ENCODE assay signal across 12 cellular contexts in the genomic region with DNA sequence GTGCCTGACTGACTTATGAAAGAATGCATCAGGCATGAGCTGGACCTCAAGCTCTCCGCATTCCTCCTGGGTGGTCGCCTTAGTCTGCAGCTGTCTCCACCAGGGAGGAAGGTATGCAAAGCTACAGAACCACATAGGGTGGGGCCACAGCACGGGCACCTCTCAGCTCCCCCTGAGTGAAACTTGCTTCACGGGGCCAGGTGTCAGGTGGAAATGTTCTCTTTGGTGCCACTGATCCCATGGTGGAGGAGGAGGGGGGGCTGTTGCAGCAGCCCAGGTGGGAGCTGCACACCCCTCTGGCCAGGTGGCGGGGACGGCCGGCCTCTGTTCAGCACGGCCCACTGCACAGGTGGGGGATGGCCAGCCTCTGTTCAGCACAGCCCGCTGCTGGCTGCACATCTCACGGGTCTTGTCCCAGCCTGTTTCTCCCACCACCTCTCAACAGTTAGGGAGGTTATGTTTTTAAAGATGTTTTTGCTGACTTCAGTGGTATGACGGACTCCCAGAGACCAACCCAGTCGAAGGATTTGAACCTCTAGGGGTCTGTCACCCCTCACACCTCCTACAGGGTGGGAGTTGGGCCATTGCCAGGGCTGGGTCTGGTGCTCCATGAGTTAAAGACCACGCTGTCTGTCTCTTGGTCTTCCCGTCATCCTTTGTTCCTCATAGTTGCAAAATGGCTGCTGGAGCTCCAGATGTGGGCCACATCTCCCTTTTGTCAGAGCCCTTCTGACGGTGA.
DNase-seq lines count a peak whose midpoint lies in the region; ATAC-seq, FAIRE-seq and TF ChIP-seq lines count a peak whose summit lies in the region.
"Had no signal": no experiment of that assay in that cellular context is flagged by ENCODE, and none has a peak within 500 bp of the region (broad histone marks: within the 10 kb centered on the region; RNA-seq: fewer than 3 reads in every experiment).

No MANE protein-coding gene starts in this region.

- DNase-seq in AG04449 (ENCODE audit: low read depth, low spot score): peak; percentile 3
- peak; percentile 79 for DNase-seq in GM19239 (ENCODE audit: insufficient read length, low spot score)
- peak; percentile 28 for DNase-seq in choroid plexus epithelial cell (ENCODE audit: low read depth)
- no peak for DNase-seq in nucleus accumbens (lab: John Stamatoyannopoulos, UW)
- no peak for DNase-seq in nephron progenitor cell
- no peak for DNase-seq in iPS-NIHi11 (ENCODE audit: low spot score)
- DNase-seq in activated naive CD4-positive, alpha-beta T cell (lab: John Stamatoyannopoulos, UW): no peak
- DNase-seq: trophoblast cell had no signal

- no peak overlapping the region for H3K27ac Mint-ChIP-seq in nephron progenitor cell
- H3K27ac Mint-ChIP-seq: mesothelial cell of epicardium had no signal

- H3K36me3 Mint-ChIP-seq in nephron progenitor cell (ENCODE audit: low read depth): no peaks in the 10 kb centered on the region
- H3K36me3 Mint-ChIP-seq: mesothelial cell of epicardium had no signal

- POLR2A ChIA-PET in AG04449 (lab: Yijun Ruan, JAX): no interaction called here

- no peak for FAIRE-seq in GM19239 (lab: Jason Lieb, UNC)
- FAIRE-seq: pancreas had no signal

- H3K4me1 Mint-ChIP-seq in nephron progenitor cell: peaks cover 37% of the 10 kb centered on the region
- H3K4me1 Mint-ChIP-seq: mesothelial cell of epicardium had no signal

- CTCF ChIA-PET in AG04449 (lab: Yijun Ruan, JAX): interaction anchor here (1.2 to 6.2 kb wide), 5 partner anchors 9 to 1838 kb away, joined by 3 to 80 read pairs (median 38); no protein-coding TSS in a partner anchor

- H3K27me3 Mint-ChIP-seq in nephron progenitor cell (ENCODE audit: low read depth, poor library complexity): peaks cover 20% of the 10 kb centered on the region

- ATAC-seq in HG03135 (IDR thresholded peaks at IDR 0.05; ENCODE audit: unreplicated experiment): peak; percentile 74
- ATAC-seq: pancreas had no signal

- H3K4me3 Mint-ChIP-seq in nephron progenitor cell: no peak overlapping the region
- H3K4me3 Mint-ChIP-seq: mesothelial cell of epicardium had no signal

- H3K9me3 Mint-ChIP-seq in nephron progenitor cell: no peaks in the 10 kb centered on the region
- H3K9me3 Mint-ChIP-seq: mesothelial cell of epicardium had no signal

- TF ChIP-seq CTCF in AG04449 (IDR thresholded peaks at IDR 0.05; ENCODE audit: insufficient read depth, low read length, missing control alignments) (no peak), choroid plexus epithelial cell (conservative IDR thresholded peaks at IDR 0.05; ENCODE audit: low read depth, low read length) (no peak), nephron progenitor cell (IDR thresholded peaks at IDR 0.05) (no peak)

- H3K4me3 ChIP-seq in AG04449 (ENCODE audit: low read depth, low read length): no peak overlapping the region
- no peak overlapping the region for H3K4me3 ChIP-seq in choroid plexus epithelial cell (ENCODE audit: low read depth, low read length)
- H3K4me3 ChIP-seq: pancreas, SK-N-MC had no signal

Comparison
In these comparisons a context has a peak if more than half of its experiments do, and no peak if none do; other contexts are left out.
1. DNase-seq: peak in AG04449 (single experiment), GM19239 (single experiment) and choroid plexus epithelial cell (single experiment); none in nucleus accumbens (0 of 56), nephron progenitor cell (single experiment), iPS-NIHi11 (single experiment) and activated naive CD4-positive, alpha-beta T cell (0 of 4).